Comparison of ENCODE assay signal across 8 cellular contexts in the genomic region with DNA sequence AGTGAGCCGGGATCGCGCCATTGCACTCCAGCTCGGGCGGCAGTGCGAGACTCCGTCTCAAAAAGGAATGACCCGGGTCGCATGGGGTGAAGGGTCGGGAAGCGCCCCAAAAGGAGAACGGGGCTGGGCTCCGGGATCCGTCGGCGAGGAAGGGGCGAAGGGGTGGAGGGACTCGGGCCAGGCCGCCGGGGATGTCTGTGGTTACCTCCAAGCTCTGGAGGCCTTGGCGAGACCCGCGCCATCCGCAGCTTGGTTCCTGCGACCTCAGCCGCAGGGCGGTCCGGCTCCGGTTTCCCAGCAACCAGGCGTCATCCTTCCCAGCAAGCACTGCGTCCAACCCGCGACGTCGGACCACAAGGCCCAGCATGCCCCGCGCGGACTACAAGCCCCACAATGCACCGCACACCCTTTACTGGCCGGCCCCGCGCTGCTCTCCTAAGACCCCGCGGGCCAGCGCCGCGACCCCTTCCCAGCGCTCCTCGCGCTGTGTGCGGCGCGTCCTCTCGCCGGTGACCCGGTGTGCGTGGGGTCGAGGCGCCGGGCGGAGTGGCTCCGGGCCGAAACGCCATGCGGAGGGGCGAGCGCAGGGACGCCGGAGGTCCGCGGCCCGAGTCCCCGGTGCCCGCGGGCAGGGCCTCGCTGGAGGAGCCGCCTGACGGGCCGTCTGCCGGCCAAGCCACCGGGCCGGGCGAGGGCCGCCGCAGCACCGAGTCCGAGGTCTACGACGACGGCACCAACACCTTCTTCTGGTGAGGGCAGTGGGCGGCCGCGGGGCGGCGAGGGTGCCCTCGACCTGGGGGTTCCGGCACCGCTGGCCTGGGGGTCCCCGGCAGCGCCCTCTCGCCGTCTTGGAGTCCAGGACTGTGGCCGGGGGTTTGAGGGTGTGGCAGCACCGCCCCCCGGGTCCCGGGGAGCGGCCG. TPM values are rescaled to one million over a fixed set of nuclear protein-coding genes. Genes with fewer than 3 reads are reported as not detected.
A peak's percentile ranks its signal among the peaks of the same experiment; 100 is the strongest.
DNase-seq lines count a peak whose midpoint lies in the region; ATAC-seq and TF ChIP-seq lines count a peak whose summit lies in the region.

A gene (plus strand): TSS at position 391 of the 920 bp plus-strand sequence. CDS start 177 bp downstream, at position 568.

- no peaks in the 10 kb centered on the region for H3K27me3 ChIP-seq in OCI-LY3 (ENCODE audit: low read depth, low read length)

- H3K36me3 ChIP-seq in OCI-LY3 (replicated peaks; ENCODE audit: low read depth, low read length) (peaks cover 12% of the 10 kb centered on the region), mucosa of descending colon (ENCODE audit: low read depth) (no peaks in the 10 kb centered on the region)

- peak within 1 kb of the TSS; percentile 79 for H3K9ac ChIP-seq in OCI-LY3 (ENCODE audit: low read length)

- intact Hi-C loops in mucosa of descending colon (cut with DNase I, micrococcal nuclease) = no loop called here

- peak within 1 kb of the TSS; percentile 79 for H3K4me2 ChIP-seq in OCI-LY3 (ENCODE audit: low read length)

- H3K79me2 ChIP-seq in OCI-LY3 (ENCODE audit: low read length) = peaks cover 50% of the 10 kb centered on the region

- TF ChIP-seq CTCF in OCI-LY3 (IDR thresholded peaks at IDR 0.05; ENCODE audit: low read depth, low read length) = no peak
- no peak for TF ChIP-seq CTCF in epithelial cell of esophagus (IDR thresholded peaks at IDR 0.05; ENCODE audit: insufficient read depth, low read depth, low read length, missing control alignments)
- TF ChIP-seq CTCF in mucosa of descending colon (IDR thresholded peaks at IDR 0.05) = no peak

- H3K9me3 ChIP-seq in OCI-LY3 (ENCODE audit: insufficient read depth, low read length) (no peaks in the 10 kb centered on the region), mucosa of descending colon (no peaks in the 10 kb centered on the region)

- DNase-seq in D341Med (ENCODE audit: low spot score) = peak; percentile 94
- DNase-seq in HuH-7 (ENCODE audit: low spot score) = peak; percentile 94
- DNase-seq in activated CD8-positive, alpha-beta memory T cell treated with anti-CD3 and anti-CD28 coated beads, Interleukin-2, amount 50 U/mL, for 48 hours = peak; percentile 96
- peak; percentile 97 for DNase-seq in epithelial cell of esophagus (ENCODE audit: low read depth)
- DNase-seq in mucosa of descending colon = peak; percentile 96 to 98 (median 97)
- peak; percentile 94 for DNase-seq in stimulated activated CD8-positive, alpha-beta memory T cell treated with anti-CD3 and anti-CD28 coated beads, Interleukin-4, amount 100 ng/mL, for 24 hours (ENCODE audit: low read depth)

- peak within 1 kb of the TSS; percentile 83 for H3K27ac ChIP-seq in OCI-LY3 (ENCODE audit: low read length)

- peaks cover 9% of the 10 kb centered on the region; the same call in 1 of the 2 replicates for H4K20me1 ChIP-seq in OCI-LY3 (ENCODE audit: insufficient read depth, low read length)

- ATAC-seq in GM21515 (IDR thresholded peaks at IDR 0.05; ENCODE audit: unreplicated experiment) = peak; percentile 76
- ATAC-seq in mucosa of descending colon = peak; percentile 82

- H2AFZ ChIP-seq in OCI-LY3 (ENCODE audit: low read depth, low read length) = peak within 1 kb of the TSS; percentile 64; the same call in 1 of the 2 replicates

- H3K4me1 ChIP-seq in OCI-LY3 (ENCODE audit: low read length) = peaks cover 20% of the 10 kb centered on the region
- H3K4me1 ChIP-seq in mucosa of descending colon (ENCODE audit: low read depth) = peaks cover 28% of the 10 kb centered on the region

- peak within 1 kb of the TSS; percentile 86 for H3K4me3 ChIP-seq in OCI-LY3 (ENCODE audit: low read length)
- peak within 1 kb of the TSS; percentile 76 for H3K4me3 ChIP-seq in epithelial cell of esophagus (ENCODE audit: low read length)
- H3K4me3 ChIP-seq in mucosa of descending colon = peak within 1 kb of the TSS; percentile 93

RNA-seq across cellular contexts. Expression of the gene that starts here (rescaled TPM):
- 10 to 100 TPM; 19.2 to 34.8 (median 27.3) TPM for total RNA-seq in mucosa of descending colon

Comparison
In these comparisons a context has a peak if more than half of its experiments do, and no peak if none do; other contexts are left out.
1. Peak in every context shown above with its lines: DNase-seq, ATAC-seq, H3K4me3 ChIP-seq and H3K27ac ChIP-seq.